In genomic region chr10:76675951-76676587, GRCh38 we compare ENCODE assay signal across 10 cellular contexts.
DNase-seq lines count a peak whose midpoint lies in the region; ATAC-seq and TF ChIP-seq lines count a peak whose summit lies in the region.
"Had no signal": no experiment of that assay in that cellular context is flagged by ENCODE, and none has a peak within 500 bp of the region (broad histone marks: within the 10 kb centered on the region; RNA-seq: fewer than 3 reads in every experiment).

No MANE protein-coding gene starts in this region.

- H3K36me3 Mint-ChIP-seq in Caco-2 (ENCODE audit: insufficient read depth, unreplicated experiment) = no peaks in the 10 kb centered on the region
- no peaks in the 10 kb centered on the region for H3K36me3 Mint-ChIP-seq in activated naive CD4-positive, alpha-beta T cell treated with anti-CD3 and anti-CD28 coated beads, Interleukin-2, amount 10 ng/mL, durations not matched to agents 7 days and 5 days
- no peaks in the 10 kb centered on the region for H3K36me3 Mint-ChIP-seq in natural killer cell

- DNase-seq in DMS 273 (lab: John Stamatoyannopoulos, UW; ENCODE audit: unreplicated experiment) = peak; percentile 37
- DNase-seq in DMS 273 treated with DMSO at 0.1 percent for 48 hours (lab: John Stamatoyannopoulos, UW) = no peak
- peak; percentile 45 to 65 for DNase-seq in fibroblast of lung (ENCODE audit: low read depth in 2 of 2)
- DNase-seq in aorta = peak; percentile 88 to 92
- no peak for DNase-seq in Caco-2
- DNase-seq in activated naive CD4-positive, alpha-beta T cell treated with anti-CD3 and anti-CD28 coated beads, Interleukin-2, amount 10 ng/mL, durations not matched to agents 7 days and 5 days = no peak
- no peak for DNase-seq in natural killer cell

- no peaks in the 10 kb centered on the region for H3K4me1 Mint-ChIP-seq in Caco-2 (ENCODE audit: low read depth, unreplicated experiment)
- H3K4me1 Mint-ChIP-seq in activated naive CD4-positive, alpha-beta T cell treated with anti-CD3 and anti-CD28 coated beads, Interleukin-2, amount 10 ng/mL, durations not matched to agents 7 days and 5 days = no peaks in the 10 kb centered on the region
- no peaks in the 10 kb centered on the region for H3K4me1 Mint-ChIP-seq in natural killer cell

- H3K27ac ChIP-seq in fibroblast of lung (ENCODE audit: insufficient read depth, low read length) (no peak overlapping the region), muscle layer of duodenum (ENCODE audit: low read length) (peak overlapping the region; percentile 8), aorta (ENCODE audit: low read depth in 1 of 2, low read length in 2 of 2) (peak overlapping the region; percentile 68 to 100)
- H3K27ac ChIP-seq: 22Rv1, body of pancreas had no signal

- H3K9me3 Mint-ChIP-seq in Caco-2 (ENCODE audit: unreplicated experiment) (no peaks in the 10 kb centered on the region), natural killer cell (no peaks in the 10 kb centered on the region)
- peaks cover 6% of the 10 kb centered on the region for H3K9me3 Mint-ChIP-seq in activated naive CD4-positive, alpha-beta T cell treated with anti-CD3 and anti-CD28 coated beads, Interleukin-2, amount 10 ng/mL, durations not matched to agents 7 days and 5 days

- H3K9me3 ChIP-seq in fibroblast of lung (ENCODE audit: control insufficient read depth, insufficient read depth, low read depth, low read length) = no peaks in the 10 kb centered on the region
- H3K9me3 ChIP-seq in muscle layer of duodenum (ENCODE audit: control insufficient read depth in 1 of 2, low read length in 2 of 2) = no peaks in the 10 kb centered on the region
- no peaks in the 10 kb centered on the region for H3K9me3 ChIP-seq in aorta (ENCODE audit: control insufficient read depth, low read length)
- H3K9me3 ChIP-seq in Caco-2 = no peaks in the 10 kb centered on the region
- H3K9me3 ChIP-seq: body of pancreas had no signal

- CTCF ChIA-PET in Caco-2 (lab: Charles Lee) = no interaction called here
- CTCF ChIA-PET in activated naive CD4-positive, alpha-beta T cell treated with anti-CD3 and anti-CD28 coated beads, Interleukin-2, amount 10 ng/mL, durations not matched to agents 7 days and 5 days (lab: Charles Lee) = no interaction called here

- no peak overlapping the region for H3K4me2 ChIP-seq in fibroblast of lung (ENCODE audit: extremely low read depth, insufficient read depth, low read length)

- intact Hi-C loops in aorta (cut with DNase I) (loop anchor here (5.0 to 10.0 kb wide), 4 partner anchors 91 to 436 kb away; no protein-coding TSS in a partner anchor), Caco-2 (cut with micrococcal nuclease; ENCODE audit: unreplicated experiment) (no loop called here), natural killer cell (cut with micrococcal nuclease) (no loop called here)

- peaks cover 2% of the 10 kb centered on the region for H3K27me3 Mint-ChIP-seq in Caco-2 (ENCODE audit: insufficient read depth, unreplicated experiment)
- H3K27me3 Mint-ChIP-seq in activated naive CD4-positive, alpha-beta T cell treated with anti-CD3 and anti-CD28 coated beads, Interleukin-2, amount 10 ng/mL, durations not matched to agents 7 days and 5 days = no peaks in the 10 kb centered on the region
- H3K27me3 Mint-ChIP-seq in natural killer cell (ENCODE audit: low read depth in 2 of 2) = peaks cover 0 to 4% of the 10 kb centered on the region in 2 donors

- no peaks in the 10 kb centered on the region for H3K36me3 ChIP-seq in fibroblast of lung (ENCODE audit: control insufficient read depth, insufficient read depth, low read length)
- no peaks in the 10 kb centered on the region for H3K36me3 ChIP-seq in muscle layer of duodenum (ENCODE audit: control insufficient read depth in 1 of 2, insufficient read depth in 2 of 2, low read length in 2 of 2)
- no peaks in the 10 kb centered on the region for H3K36me3 ChIP-seq in aorta (ENCODE audit: control insufficient read depth in 1 of 2, insufficient read depth in 2 of 2, low read length in 1 of 2)
- H3K36me3 ChIP-seq in Caco-2 (ENCODE audit: control insufficient read depth, insufficient read depth, low read length) = no peaks in the 10 kb centered on the region

- H3K4me3 ChIP-seq in fibroblast of lung (replicated peaks in 1 of 4; ENCODE audit: control extremely low read depth in 1 of 4, insufficient read depth in 1 of 4, low read depth in 3 of 4, low read length in 4 of 4) (no peak overlapping the region), muscle layer of duodenum (ENCODE audit: low read depth in 1 of 2, low read length in 2 of 2) (no peak overlapping the region), aorta (ENCODE audit: low read length in 2 of 2) (no peak overlapping the region), Caco-2 (ENCODE audit: low read depth, low read length) (no peak overlapping the region)
- H3K4me3 ChIP-seq: body of pancreas had no signal

- H3K27me3 ChIP-seq in fibroblast of lung (ENCODE audit: control insufficient read depth, insufficient read depth, low read length) (peaks cover 2% of the 10 kb centered on the region), muscle layer of duodenum (ENCODE audit: low read depth, low read length) (no peaks in the 10 kb centered on the region), aorta (ENCODE audit: control insufficient read depth in 1 of 2, insufficient read depth in 2 of 2, low read length in 1 of 2) (no peaks in the 10 kb centered on the region), Caco-2 (replicated peaks; ENCODE audit: control insufficient read depth, insufficient read depth, low read length) (no peaks in the 10 kb centered on the region; the same call in 1 of the 2 replicates)
- H3K27me3 ChIP-seq: body of pancreas had no signal

- no peak overlapping the region for H2AFZ ChIP-seq in fibroblast of lung (ENCODE audit: low read length)

- H3K27ac Mint-ChIP-seq in Caco-2 (ENCODE audit: unreplicated experiment) (no peak overlapping the region), natural killer cell (no peak overlapping the region)
- no peak overlapping the region for H3K27ac Mint-ChIP-seq in activated naive CD4-positive, alpha-beta T cell treated with anti-CD3 and anti-CD28 coated beads, Interleukin-2, amount 10 ng/mL, durations not matched to agents 7 days and 5 days

- no peaks in the 10 kb centered on the region for H3K4me1 ChIP-seq in fibroblast of lung (ENCODE audit: control insufficient read depth, extremely low read depth, insufficient read depth, low read length)
- H3K4me1 ChIP-seq in muscle layer of duodenum (ENCODE audit: control insufficient read depth in 1 of 2, insufficient read depth in 2 of 2, low read length in 2 of 2) = no peaks in the 10 kb centered on the region
- H3K4me1 ChIP-seq in aorta (ENCODE audit: control insufficient read depth in 1 of 2, insufficient read depth in 2 of 2, low read length in 2 of 2) = peaks cover 4 to 6% of the 10 kb centered on the region in 2 donors
- no peaks in the 10 kb centered on the region for H3K4me1 ChIP-seq in Caco-2
- H3K4me1 ChIP-seq: body of pancreas had no signal

- no TSS peak for BruUV-seq in Caco-2 (replicated peaks; lab: Mats Ljungman, UMichigan)

- H3K9ac ChIP-seq in fibroblast of lung (ENCODE audit: insufficient read depth, low read length) = no peak overlapping the region

- POLR2A ChIA-PET in Caco-2 (lab: Charles Lee) = no interaction called here

- H3K4me3 Mint-ChIP-seq in Caco-2 (ENCODE audit: unreplicated experiment) (no peak overlapping the region), natural killer cell (no peak overlapping the region)
- H3K4me3 Mint-ChIP-seq in activated naive CD4-positive, alpha-beta T cell treated with anti-CD3 and anti-CD28 coated beads, Interleukin-2, amount 10 ng/mL, durations not matched to agents 7 days and 5 days = no peak overlapping the region

- H3K79me2 ChIP-seq in fibroblast of lung (ENCODE audit: control insufficient read depth, insufficient read depth, low read length) = no peaks in the 10 kb centered on the region

- ATAC-seq in aorta (ENCODE audit: low FRiP score) (peak; percentile 94), natural killer cell (no peak)
- ATAC-seq: body of pancreas had no signal

- no peaks in the 10 kb centered on the region for H4K20me1 ChIP-seq in fibroblast of lung (ENCODE audit: control insufficient read depth, extremely low read depth, insufficient read depth, low read length)

- 0 to 6% methylated on average over 4 of the region's 4 CpGs for WGBS in aorta, 2 donors

- TF ChIP-seq CTCF in fibroblast of lung (conservative IDR thresholded peaks at IDR 0.05 in 1 of 2, IDR thresholded peaks at IDR 0.05 in 1 of 2; ENCODE audit: low read depth in 1 of 2, low read length in 2 of 2) (no peak), Caco-2 (IDR thresholded peaks at IDR 0.05; ENCODE audit: insufficient read depth in 1 of 2, low read depth in 1 of 2, low read length in 1 of 2, severe bottlenecking in 1 of 2, unreplicated experiment in 1 of 2) (no peak), natural killer cell (IDR thresholded peaks at IDR 0.05) (no peak)

Comparison
In these comparisons a context has a peak if more than half of its experiments do, and no peak if none do; other contexts are left out.
1. DNase-seq: peak in DMS 273 (single experiment), fibroblast of lung (2 of 2) and aorta (2 of 2); none in DMS 273 treated with DMSO at 0.1 percent for 48 hours (single experiment), Caco-2 (0 of 2), activated naive CD4-positive, alpha-beta T cell treated with anti-CD3 and anti-CD28 coated beads, Interleukin-2, amount 10 ng/mL, durations not matched to agents 7 days and 5 days (single experiment) and natural killer cell (single experiment).
2. intact Hi-C loops: an anchor here in aorta (5.0 to 10.0 kb wide); none called in Caco-2 and natural killer cell.